Comparison of ENCODE assay signal across 11 cellular contexts in genomic region chr4:153241295-153241694, GRCh38.
"Had no signal": no experiment of that assay in that cellular context is flagged by ENCODE, and none has a peak within 500 bp of the region (broad histone marks: within the 10 kb centered on the region; RNA-seq: fewer than 3 reads in every experiment).

No MANE protein-coding gene starts in this region.

- H3K9me3 ChIP-seq: gastroesophageal sphincter, tibial nerve, vagina had no signal

- DNase-seq: activated CD4-positive, alpha-beta memory T cell treated with anti-CD3 and anti-CD28 coated beads, Interleukin-2, amount 10 ng/mL, durations not matched to agents 7 days and 5 days; activated naive CD4-positive, alpha-beta T cell treated with anti-CD3 and anti-CD28 coated beads, Interleukin-2, amount 50 U/mL, for 16 hours; activated T-cell treated with anti-CD3 and anti-CD28 coated beads, Interleukin-2, amount 50 U/mL, for 24 hours; dorsolateral prefrontal cortex; islet precursor cell; natural killer cell; stimulated activated CD4-positive, alpha-beta T cell treated with anti-CD3 and anti-CD28 coated beads, Interleukin-1b, Interleukin-23, amount 100 ng/mL, for 48 hours; T-helper 1 cell had no signal

- H3K27me3 Mint-ChIP-seq: activated CD4-positive, alpha-beta memory T cell treated with anti-CD3 and anti-CD28 coated beads, Interleukin-2, amount 10 ng/mL, durations not matched to agents 7 days and 5 days; activated T-cell treated with anti-CD3 and anti-CD28 coated beads, Interleukin-2, amount 50 U/mL, for 24 hours had no signal

- H3K27me3 ChIP-seq: dorsolateral prefrontal cortex, gastroesophageal sphincter, tibial nerve, vagina had no signal

- H3K36me3 Mint-ChIP-seq: natural killer cell had no signal

- H3K4me3 Mint-ChIP-seq: activated CD4-positive, alpha-beta memory T cell treated with anti-CD3 and anti-CD28 coated beads, Interleukin-2, amount 10 ng/mL, durations not matched to agents 7 days and 5 days; activated T-cell treated with anti-CD3 and anti-CD28 coated beads, Interleukin-2, amount 50 U/mL, for 24 hours; natural killer cell had no signal

- H3K4me1 Mint-ChIP-seq: activated CD4-positive, alpha-beta memory T cell treated with anti-CD3 and anti-CD28 coated beads, Interleukin-2, amount 10 ng/mL, durations not matched to agents 7 days and 5 days; natural killer cell had no signal

- H3K9me3 Mint-ChIP-seq: activated CD4-positive, alpha-beta memory T cell treated with anti-CD3 and anti-CD28 coated beads, Interleukin-2, amount 10 ng/mL, durations not matched to agents 7 days and 5 days; activated T-cell treated with anti-CD3 and anti-CD28 coated beads, Interleukin-2, amount 50 U/mL, for 24 hours; natural killer cell had no signal

- H3K36me3 ChIP-seq: vagina had no signal

- H3K4me3 ChIP-seq: gastroesophageal sphincter, tibial nerve, vagina had no signal

- H3K27ac Mint-ChIP-seq: activated CD4-positive, alpha-beta memory T cell treated with anti-CD3 and anti-CD28 coated beads, Interleukin-2, amount 10 ng/mL, durations not matched to agents 7 days and 5 days; activated T-cell treated with anti-CD3 and anti-CD28 coated beads, Interleukin-2, amount 50 U/mL, for 24 hours; natural killer cell had no signal

- H3K27ac ChIP-seq: gastroesophageal sphincter, tibial nerve, vagina had no signal
